Comparison of ENCODE assay signal across 12 cellular contexts in the genomic region with DNA sequence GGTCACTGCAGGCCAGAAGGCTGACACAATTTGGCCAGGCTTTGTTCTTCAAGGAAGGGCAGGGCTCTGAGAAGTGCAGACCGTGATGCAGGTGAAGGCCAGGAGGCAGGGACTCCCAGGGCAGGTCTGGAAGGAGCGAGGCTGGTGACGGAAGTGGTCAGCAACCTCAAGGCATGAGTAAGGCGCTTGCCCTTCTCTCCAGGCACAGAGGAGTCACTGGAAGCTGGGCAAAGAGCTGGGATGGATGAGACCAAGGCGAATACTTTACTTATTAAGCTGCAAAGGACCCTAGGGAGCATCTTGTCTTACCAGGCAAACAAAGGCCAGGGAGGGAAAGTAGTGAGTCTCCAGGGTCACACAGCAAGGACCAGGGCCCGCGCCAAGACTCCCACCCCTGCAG. TPM values are rescaled to one million over a fixed set of nuclear protein-coding genes. Genes with fewer than 3 reads are reported as not detected.
DNase-seq lines count a peak whose midpoint lies in the region; ATAC-seq and TF ChIP-seq lines count a peak whose summit lies in the region.
"Had no signal": no experiment of that assay in that cellular context is flagged by ENCODE, and none has a peak within 500 bp of the region (broad histone marks: within the 10 kb centered on the region; RNA-seq: fewer than 3 reads in every experiment).

No MANE protein-coding gene starts in this region.

- no peaks in the 10 kb centered on the region for H3K36me3 Mint-ChIP-seq in activated CD4-positive, alpha-beta memory T cell treated with anti-CD3 and anti-CD28 coated beads for 36 hours

- H3K9me3 Mint-ChIP-seq in activated CD4-positive, alpha-beta memory T cell treated with anti-CD3 and anti-CD28 coated beads for 36 hours: no peaks in the 10 kb centered on the region

- H3K36me3 ChIP-seq in tibial artery: no peaks in the 10 kb centered on the region
- H3K36me3 ChIP-seq: right lobe of liver had no signal

- no peaks in the 10 kb centered on the region for H3K9me3 ChIP-seq in tibial artery
- H3K9me3 ChIP-seq: right lobe of liver had no signal

- H3K27me3 Mint-ChIP-seq in activated CD4-positive, alpha-beta memory T cell treated with anti-CD3 and anti-CD28 coated beads for 36 hours: no peaks in the 10 kb centered on the region

- H3K27ac Mint-ChIP-seq in activated CD4-positive, alpha-beta memory T cell treated with anti-CD3 and anti-CD28 coated beads for 36 hours: peak overlapping the region; percentile 74

- no peaks in the 10 kb centered on the region for H3K27me3 ChIP-seq in tibial artery
- H3K27me3 ChIP-seq: right lobe of liver had no signal

- H3K27ac ChIP-seq in tibial artery: no peak overlapping the region
- H3K27ac ChIP-seq: right lobe of liver had no signal

- CTCF ChIA-PET in activated CD4-positive, alpha-beta memory T cell treated with anti-CD3 and anti-CD28 coated beads for 36 hours (lab: Charles Lee): interaction anchor here (1.4 to 3.4 kb wide), 4 partner anchors 29 to 53 kb away, joined by 5 to 14 read pairs (median 11); no protein-coding TSS in a partner anchor

- intact Hi-C loops in activated CD4-positive, alpha-beta memory T cell treated with anti-CD3 and anti-CD28 coated beads for 36 hours (cut with micrococcal nuclease): loop anchor here (2.0 kb wide), 1 partner anchor 13 kb away; no protein-coding TSS in a partner anchor
- intact Hi-C loops in tibial artery (cut with DNase I; ENCODE audit: low total_unique reads): no loop called here

- TF ChIP-seq CTCF in tibial artery (IDR thresholded peaks at IDR 0.05): no peak

- H3K4me1 ChIP-seq in tibial artery: peaks cover 0 to 27% (median 14%) of the 10 kb centered on the region in 4 donors

- peaks cover 75% of the 10 kb centered on the region for H3K4me1 Mint-ChIP-seq in activated CD4-positive, alpha-beta memory T cell treated with anti-CD3 and anti-CD28 coated beads for 36 hours (ENCODE audit: low read depth)

- POLR2A ChIA-PET in activated CD4-positive, alpha-beta memory T cell treated with anti-CD3 and anti-CD28 coated beads for 36 hours (lab: Charles Lee): interaction anchor here (1.7 to 13.7 kb wide), 6 partner anchors 8 to 49 kb away, joined by 4 to 252 read pairs (median 16); partner anchors contain the start of gene IRF1

- H3K4me3 ChIP-seq in tibial artery: no peak overlapping the region
- H3K4me3 ChIP-seq: right lobe of liver had no signal

- no peak overlapping the region for H3K4me3 Mint-ChIP-seq in activated CD4-positive, alpha-beta memory T cell treated with anti-CD3 and anti-CD28 coated beads for 36 hours

- DNase-seq in activated gamma-delta T cell treated with Interleukin-2 at 50 U/mL for 16 hours (peak; percentile 3), activated gamma-delta T cell (lab: John Stamatoyannopoulos, UW) (no peak), kidney tubule cell (ENCODE audit: low spot score) (peak; percentile 85), tibial artery (peak; percentile 14 to 48), OCI-M2 (lab: John Stamatoyannopoulos, UW; ENCODE audit: unreplicated experiment) (no peak)
- peak; percentile 27 for DNase-seq in activated CD4-positive, alpha-beta memory T cell treated with anti-CD3 and anti-CD28 coated beads for 36 hours
- DNase-seq: caudate nucleus, NCI-H1048, NCI-H526 treated with DMSO at 0.1 percent for 48 hours, right lobe of liver had no signal

- ATAC-seq in GM19397 (IDR thresholded peaks at IDR 0.05; ENCODE audit: unreplicated experiment) (no peak), HG03378 (IDR thresholded peaks at IDR 0.05; ENCODE audit: unreplicated experiment) (no peak)
- ATAC-seq: right lobe of liver had no signal

RNA-seq across cellular contexts. Expression of gene IRF1, which starts 18.6 kb away (rescaled TPM):
- 100 to 1,000 TPM; 104 to 106 TPM for total RNA-seq in activated CD4-positive, alpha-beta memory T cell treated with anti-CD3 and anti-CD28 coated beads for 36 hours

Comparison
In these comparisons a context has a peak if more than half of its experiments do, and no peak if none do; other contexts are left out.
1. DNase-seq: peak in activated gamma-delta T cell treated with Interleukin-2 at 50 U/mL for 16 hours (single experiment), activated CD4-positive, alpha-beta memory T cell treated with anti-CD3 and anti-CD28 coated beads for 36 hours (single experiment), kidney tubule cell (single experiment) and tibial artery (2 of 2); none in activated gamma-delta T cell (single experiment) and OCI-M2 (single experiment).